In genomic region chr4:169398294-169398693, GRCh38 we compare ENCODE assay signal across 11 cellular contexts.
DNase-seq lines count a peak whose midpoint lies in the region; ATAC-seq lines count a peak whose summit lies in the region.
"Had no signal": no experiment of that assay in that cellular context is flagged by ENCODE, and none has a peak within 500 bp of the region (broad histone marks: within the 10 kb centered on the region; RNA-seq: fewer than 3 reads in every experiment).

No MANE protein-coding gene starts in this region.

- H3K9me2 ChIP-seq in GM23248 (ENCODE audit: insufficient read depth) = no peaks in the 10 kb centered on the region

- peak overlapping the region; percentile 51 for H3K4me2 ChIP-seq in GM23248 (ENCODE audit: unreplicated experiment)

- H3K79me2 ChIP-seq in GM23248 (ENCODE audit: insufficient read depth) = no peaks in the 10 kb centered on the region

- no peak for ATAC-seq in HG03565 (IDR thresholded peaks at IDR 0.05; ENCODE audit: unreplicated experiment)
- ATAC-seq: naive thymus-derived CD8-positive, alpha-beta T cell had no signal

- H4K20me1 ChIP-seq in GM23248 (ENCODE audit: insufficient read depth) = no peaks in the 10 kb centered on the region

- peaks cover 20% of the 10 kb centered on the region; the same call in 1 of the 2 replicates for H3F3A ChIP-seq in GM23248 (ENCODE audit: insufficient read depth)

- no peaks in the 10 kb centered on the region for H3K27me3 ChIP-seq in GM23248 (replicated peaks; ENCODE audit: insufficient read depth)

- no peak overlapping the region; the same call in 1 of the 2 replicates for H3K4me3 ChIP-seq in GM23248
- H3K4me3 ChIP-seq in skeletal muscle cell (ENCODE audit: low read depth, low read length) = no peak overlapping the region

- H3K9ac ChIP-seq in GM23248 = peak overlapping the region; percentile 55

- H3K4me1 ChIP-seq in GM23248 (ENCODE audit: insufficient read depth) = peaks cover 20% of the 10 kb centered on the region

- in situ Hi-C loops in GM23248 (cut with MboI) = no loop called here
- in situ Hi-C loops in SK-MEL-5 (cut with HindIII; ENCODE audit: low pct_unique_long_range_greater_than_20kb, low sequenced_read_pairs) = no loop called here

- H3K36me3 ChIP-seq in GM23248 (ENCODE audit: low read depth) = no peaks in the 10 kb centered on the region

- no peaks in the 10 kb centered on the region for H3K9me3 ChIP-seq in GM23248 (ENCODE audit: low read depth)

- H3K27ac ChIP-seq in GM23248 = peak overlapping the region; percentile 84

- H2AFZ ChIP-seq in GM23248 = no peak overlapping the region

- DNase-seq in GM23248 = peak; percentile 88
- peak; percentile 82 for DNase-seq in SK-MEL-5 (ENCODE audit: low read depth, low spot score)
- DNase-seq in fibroblast of gingiva (ENCODE audit: low read depth) = peak; percentile 69
- DNase-seq in skeletal muscle cell (ENCODE audit: low read depth) = peak; percentile 63
- no peak for DNase-seq in germinal center (ENCODE audit: low spot score)
- DNase-seq in NCI-H2196 (lab: John Stamatoyannopoulos, UW; ENCODE audit: unreplicated experiment) = no peak
- DNase-seq: activated CD4-positive, alpha-beta T cell treated with anti-CD3 and anti-CD28 coated beads for 48 hours; activated gamma-delta T cell treated with Interleukin-2 at 50 U/mL for 16 hours; naive thymus-derived CD8-positive, alpha-beta T cell; SW 1271 had no signal

Comparison
In these comparisons a context has a peak if more than half of its experiments do, and no peak if none do; other contexts are left out.
1. DNase-seq: peak in GM23248 (single experiment), SK-MEL-5 (single experiment), fibroblast of gingiva (single experiment) and skeletal muscle cell (single experiment); none in germinal center (single experiment) and NCI-H2196 (single experiment).